ENCODE assay signal across 8 cellular contexts in genomic region chr19:58097349-58097748, GRCh38. TPM values are rescaled to one million over a fixed set of nuclear protein-coding genes. Genes with fewer than 3 reads are reported as not detected.
DNase-seq lines count a peak whose midpoint lies in the region; ATAC-seq, FAIRE-seq and TF ChIP-seq lines count a peak whose summit lies in the region.

No MANE protein-coding gene starts in this region.

- DNase-seq in BE2C (no peak), NT2/D1 (ENCODE audit: low read depth, low spot score) (no peak), epithelial cell of proximal tubule (ENCODE audit: low read depth) (no peak), NCI-H128 (lab: John Stamatoyannopoulos, UW; ENCODE audit: unreplicated experiment) (no peak), GM19239 (ENCODE audit: insufficient read length, low spot score) (no peak), NCI-H82 treated with DMSO at 0.1 percent for 48 hours (lab: John Stamatoyannopoulos, UW; ENCODE audit: unreplicated experiment) (no peak)

- no peak for ATAC-seq in HG03139 (IDR thresholded peaks at IDR 0.05; ENCODE audit: unreplicated experiment)

- TF ChIP-seq CTCF in BE2C (IDR thresholded peaks at IDR 0.05; ENCODE audit: low read depth, low read length) (no peak), epithelial cell of proximal tubule (conservative IDR thresholded peaks at IDR 0.05; ENCODE audit: low read depth, low read length) (no peak), neutrophil (IDR thresholded peaks at IDR 0.05) (no peak)

- no peaks in the 10 kb centered on the region for H3K27me3 ChIP-seq in BE2C
- no peaks in the 10 kb centered on the region for H3K27me3 ChIP-seq in NT2/D1 (ENCODE audit: insufficient read depth, insufficient read length)
- no peaks in the 10 kb centered on the region for H3K27me3 ChIP-seq in neutrophil

- peak overlapping the region; percentile 82 for H3K4me3 ChIP-seq in BE2C (ENCODE audit: low read depth, low read length)
- peak overlapping the region; percentile 48 for H3K4me3 ChIP-seq in NT2/D1 (ENCODE audit: insufficient read length, low read depth)
- peak overlapping the region; percentile 97 for H3K4me3 ChIP-seq in epithelial cell of proximal tubule (ENCODE audit: low read depth, low read length)
- H3K4me3 ChIP-seq in neutrophil (ENCODE audit: low read depth in 1 of 2, low read length in 1 of 2), result peak overlapping the region; percentile 67 to 68

- peaks cover 6% of the 10 kb centered on the region for H3K9me3 ChIP-seq in BE2C
- peaks cover 9% of the 10 kb centered on the region; the same call in 1 of the 2 replicates for H3K9me3 ChIP-seq in NT2/D1 (ENCODE audit: insufficient read depth, low read length)
- no peaks in the 10 kb centered on the region for H3K9me3 ChIP-seq in neutrophil

- no peak for FAIRE-seq in GM19239 (lab: Jason Lieb, UNC)

- H3K4me1 ChIP-seq in BE2C (no peaks in the 10 kb centered on the region), NT2/D1 (ENCODE audit: insufficient read depth, insufficient read length) (peaks cover 7% of the 10 kb centered on the region), neutrophil (ENCODE audit: control insufficient read depth in 1 of 2, insufficient read depth in 1 of 2, low read depth in 1 of 2, low read length in 1 of 2) (peaks cover 0 to 8% of the 10 kb centered on the region in 2 experiments)

- H3K36me3 ChIP-seq in BE2C, result no peaks in the 10 kb centered on the region
- H3K36me3 ChIP-seq in NT2/D1 (ENCODE audit: insufficient read depth, insufficient read length, low read length), result peaks cover 25% of the 10 kb centered on the region
- no peaks in the 10 kb centered on the region for H3K36me3 ChIP-seq in neutrophil

- H3K27ac ChIP-seq in neutrophil, result no peak overlapping the region

- peak overlapping the region; percentile 70 for H3K9ac ChIP-seq in NT2/D1 (ENCODE audit: insufficient read length, low read depth)

RNA-seq across cellular contexts. Expression of gene ZSCAN18, which starts 0.7 kb away (rescaled TPM):
- 42.6 TPM for polyA plus RNA-seq in BE2C (2012; ENCODE audit: insufficient read depth, insufficient read length, low read depth)
- 23.9 and 40.1 TPM in 2 replicates for total RNA-seq in epithelial cell of proximal tubule

RNA-seq across cellular contexts. Expression of gene ZNF135, which starts 38.3 kb away (rescaled TPM):
- 2.7 TPM for polyA plus RNA-seq in BE2C (2012; ENCODE audit: insufficient read depth, insufficient read length, low read depth)
- 1.7 and 3.5 TPM in 2 replicates for total RNA-seq in epithelial cell of proximal tubule

RNA-seq across cellular contexts. Expression of gene ZNF329, which starts 53.2 kb away (rescaled TPM):
- 6.3 TPM for polyA plus RNA-seq in BE2C (2012; ENCODE audit: insufficient read depth, insufficient read length, low read depth)
- 4.1 and 7.1 TPM in 2 replicates for total RNA-seq in epithelial cell of proximal tubule
